ENCODE assay signal across 7 cellular contexts in genomic region chr7:82202965-82203364, GRCh38.
"Had no signal": no experiment of that assay in that cellular context is flagged by ENCODE, and none has a peak within 500 bp of the region (broad histone marks: within the 10 kb centered on the region; RNA-seq: fewer than 3 reads in every experiment).

No MANE protein-coding gene starts in this region.

- H3K4me1 Mint-ChIP-seq: IgD-negative memory B cell had no signal

- ATAC-seq: HCT116, HepG2 had no signal

- H3K36me3 Mint-ChIP-seq: IgD-negative memory B cell had no signal

- DNase-seq: GM23248, GOT3, H7, HFFc6 had no signal

- H3K9me3 Mint-ChIP-seq: HFFc6 had no signal

- H3K27ac Mint-ChIP-seq: IgD-negative memory B cell had no signal

- H3K27me3 Mint-ChIP-seq: IgD-negative memory B cell had no signal

- H3K4me3 Mint-ChIP-seq: HFFc6, IgD-negative memory B cell had no signal
